11 cellular contexts compared by ENCODE assay signal in the genomic region with DNA sequence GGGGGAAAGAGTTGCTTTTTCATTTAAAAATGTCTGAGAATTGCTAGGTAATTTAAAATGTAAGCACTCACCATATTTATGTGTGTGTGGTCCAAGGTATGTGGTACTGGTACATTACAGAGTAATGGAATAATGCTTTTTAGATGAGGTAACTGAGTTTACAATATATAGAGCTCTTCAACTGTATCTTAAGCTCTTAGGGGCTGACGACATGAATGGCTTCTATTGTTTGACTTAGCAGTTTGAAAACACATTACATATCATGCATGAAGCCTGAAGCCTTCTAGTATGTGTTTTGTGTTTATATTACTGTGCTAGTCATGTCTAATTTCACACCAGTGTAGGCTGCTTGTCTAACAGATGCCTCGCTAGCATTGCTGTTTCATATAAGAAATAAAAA. TPM values are rescaled to one million over a fixed set of nuclear protein-coding genes. Genes with fewer than 3 reads are reported as not detected.
A peak's percentile ranks its signal among the peaks of the same experiment; 100 is the strongest.
DNase-seq lines count a peak whose midpoint lies in the region; ATAC-seq and TF ChIP-seq lines count a peak whose summit lies in the region.
"Had no signal": no experiment of that assay in that cellular context is flagged by ENCODE, and none has a peak within 500 bp of the region (broad histone marks: within the 10 kb centered on the region; RNA-seq: fewer than 3 reads in every experiment).

No MANE protein-coding gene starts in this region.

- no peaks in the 10 kb centered on the region for H3K9me3 ChIP-seq in right lobe of liver
- no peaks in the 10 kb centered on the region for H3K9me3 ChIP-seq in testis

- peaks cover 24% of the 10 kb centered on the region for H3K4me1 Mint-ChIP-seq in activated naive CD8-positive, alpha-beta T cell treated with anti-CD3 and anti-CD28 coated beads for 36 hours
- H3K4me1 Mint-ChIP-seq: immature natural killer cell had no signal

- TF ChIP-seq CTCF in right lobe of liver (IDR thresholded peaks at IDR 0.05), result no peak
- TF ChIP-seq CTCF in testis (IDR thresholded peaks at IDR 0.05), result no peak
- TF ChIP-seq CTCF in coronary artery (IDR thresholded peaks at IDR 0.05), result no peak

- H3K4me3 Mint-ChIP-seq in activated naive CD8-positive, alpha-beta T cell treated with anti-CD3 and anti-CD28 coated beads for 36 hours, result no peak overlapping the region
- H3K4me3 Mint-ChIP-seq: immature natural killer cell had no signal

- H3K4me3 ChIP-seq in right lobe of liver (no peak overlapping the region), testis (no peak overlapping the region), coronary artery (no peak overlapping the region)
- H3K4me3 ChIP-seq: SK-N-MC had no signal

- H3K27ac Mint-ChIP-seq in activated naive CD8-positive, alpha-beta T cell treated with anti-CD3 and anti-CD28 coated beads for 36 hours, result peak overlapping the region; percentile 86
- H3K27ac Mint-ChIP-seq: immature natural killer cell had no signal

- H3K36me3 Mint-ChIP-seq in activated naive CD8-positive, alpha-beta T cell treated with anti-CD3 and anti-CD28 coated beads for 36 hours, result peaks cover 1% of the 10 kb centered on the region
- H3K36me3 Mint-ChIP-seq: immature natural killer cell had no signal

- TF ChIP-seq POLR2A in right lobe of liver (IDR thresholded peaks at IDR 0.05), result no peak
- TF ChIP-seq POLR2A in testis (IDR thresholded peaks at IDR 0.05), result no peak

- H3K27ac ChIP-seq in right lobe of liver (peak overlapping the region; percentile 16 to 49 (median 19)), testis (no peak overlapping the region), coronary artery (no peak overlapping the region)
- H3K27ac ChIP-seq: SK-N-MC had no signal

- no peaks in the 10 kb centered on the region for H3K27me3 Mint-ChIP-seq in activated naive CD8-positive, alpha-beta T cell treated with anti-CD3 and anti-CD28 coated beads for 36 hours

- 69% methylated on average over 2 of the region's 2 CpGs for WGBS in right lobe of liver (ENCODE audit: insufficient coverage, low coverage, low lambda C conversion rate, missing lambda C conversion rate)
- 70 to 75% methylated on average over 2 of the region's 2 CpGs for WGBS in testis, 2 donors

- peak in 1 of 4 donors; percentile 13 for ATAC-seq in right lobe of liver
- no peak for ATAC-seq in GM21825 (IDR thresholded peaks at IDR 0.05; ENCODE audit: unreplicated experiment)

- H3K9me3 Mint-ChIP-seq in activated naive CD8-positive, alpha-beta T cell treated with anti-CD3 and anti-CD28 coated beads for 36 hours, result no peaks in the 10 kb centered on the region

- intact Hi-C loops in right lobe of liver (cut with DNase I) (no loop called here), testis (cut with DNase I; ENCODE audit: low total_unique reads) (no loop called here)

- no peaks in the 10 kb centered on the region for H3K36me3 ChIP-seq in right lobe of liver
- no peaks in the 10 kb centered on the region for H3K36me3 ChIP-seq in testis (ENCODE audit: low read depth, missing control alignments)

- H3K27me3 ChIP-seq in right lobe of liver (no peaks in the 10 kb centered on the region), testis (no peaks in the 10 kb centered on the region)

- H3K4me1 ChIP-seq in right lobe of liver (peaks cover 0 to 7% (median 0%) of the 10 kb centered on the region in 4 donors), testis (no peaks in the 10 kb centered on the region)

- DNase-seq in DMS153 treated with DMSO at 0.1 percent for 48 hours (lab: John Stamatoyannopoulos, UW; ENCODE audit: unreplicated experiment) (peak; percentile 62), NCI-H1436 treated with DMSO at 0.1 percent for 48 hours (lab: John Stamatoyannopoulos, UW) (peak; percentile 19), right lobe of liver (no peak), testis (no peak), coronary artery (ENCODE audit: low spot score) (no peak), NCI-H82 (lab: John Stamatoyannopoulos, UW) (no peak)
- no peak for DNase-seq in activated naive CD8-positive, alpha-beta T cell treated with anti-CD3 and anti-CD28 coated beads for 36 hours
- DNase-seq: immature natural killer cell, Kasumi-1 had no signal

RNA-seq across cellular contexts. Expression of gene GAS2, which starts 37.1 kb away (rescaled TPM):
- 1 to 10 TPM; 1.9 to 2.4 TPM for total RNA-seq in activated naive CD8-positive, alpha-beta T cell treated with anti-CD3 and anti-CD28 coated beads for 36 hours
- total RNA-seq in right lobe of liver (10 to 100 TPM; 16.1 to 35.6 (median 27.8) TPM), testis (10 to 100 TPM in 1 of 2 donors, 1 to 10 TPM in 1; 9.0 to 25.2 TPM)
- polyA plus RNA-seq in testis (ENCODE audit: insufficient read depth, low read depth, low replicate concordance), result 5.5 TPM

Comparison
In these comparisons a context has a peak if more than half of its experiments do, and no peak if none do; other contexts are left out.
1. DNase-seq: peak in DMS153 treated with DMSO at 0.1 percent for 48 hours (single experiment) and NCI-H1436 treated with DMSO at 0.1 percent for 48 hours (single experiment); none in activated naive CD8-positive, alpha-beta T cell treated with anti-CD3 and anti-CD28 coated beads for 36 hours (single experiment), right lobe of liver (0 of 3), testis (single experiment), coronary artery (single experiment) and NCI-H82 (single experiment).
2. H3K27ac ChIP-seq: peak in right lobe of liver (3 of 3); none in testis (0 of 2) and coronary artery (0 of 2).